Comparison of ENCODE assay signal across 18 cellular contexts in the genomic region with DNA sequence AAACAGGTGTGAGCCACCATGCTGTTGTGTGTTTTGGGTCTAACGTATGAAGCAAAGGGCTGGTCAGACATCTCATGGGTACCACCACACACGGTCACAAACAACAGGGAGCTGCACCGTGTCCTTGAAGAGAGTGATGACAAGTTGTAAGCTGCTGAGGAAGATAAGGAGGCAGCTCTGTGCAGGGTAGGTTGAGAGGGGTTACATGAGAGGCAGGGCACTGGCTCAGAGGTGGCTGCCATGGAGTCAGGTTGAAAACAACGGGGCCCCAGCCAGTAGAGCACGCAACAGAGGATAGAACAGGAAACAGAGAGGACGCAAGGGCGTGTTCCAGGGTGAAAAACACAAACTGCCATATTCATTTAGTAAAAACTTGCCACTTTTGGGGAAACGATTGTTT. TPM values are rescaled to one million over a fixed set of nuclear protein-coding genes. Genes with fewer than 3 reads are reported as not detected.
DNase-seq lines count a peak whose midpoint lies in the region; ATAC-seq and TF ChIP-seq lines count a peak whose summit lies in the region.
"Had no signal": no experiment of that assay in that cellular context is flagged by ENCODE, and none has a peak within 500 bp of the region (broad histone marks: within the 10 kb centered on the region; RNA-seq: fewer than 3 reads in every experiment).

No MANE protein-coding gene starts in this region.

- H3K4me3 Mint-ChIP-seq in CD4-positive, CD25-positive, alpha-beta regulatory T cell: peak overlapping the region in 3 of 4 donors; percentile 17 to 72 (median 31)
- no peak overlapping the region for H3K4me3 Mint-ChIP-seq in activated naive CD4-positive, alpha-beta T cell treated with anti-CD3 and anti-CD28 coated beads, Interleukin-2, amount 50 U/mL, for 24 hours
- H3K4me3 Mint-ChIP-seq: nephron had no signal

- no peak overlapping the region for H3K4me3 ChIP-seq in CD4-positive, CD25-positive, alpha-beta regulatory T cell (ENCODE audit: low read depth, low read length)
- H3K4me3 ChIP-seq in GM12865 (ENCODE audit: low read depth, low read length) (no peak overlapping the region), lower lobe of right lung (no peak overlapping the region)
- H3K4me3 ChIP-seq: esophagus squamous epithelium, prostate gland, spleen, thoracic aorta had no signal

- intact Hi-C loops in lower lobe of right lung (cut with DNase I): no loop called here

- no peak overlapping the region for H3K27ac ChIP-seq in CD4-positive, CD25-positive, alpha-beta regulatory T cell (ENCODE audit: insufficient read depth, low read length, poor library complexity, severe bottlenecking)
- H3K27ac ChIP-seq in lower lobe of right lung: no peak overlapping the region
- H3K27ac ChIP-seq: esophagus squamous epithelium, prostate gland, spleen, thoracic aorta had no signal

- H3K27me3 ChIP-seq in CD4-positive, CD25-positive, alpha-beta regulatory T cell (ENCODE audit: control insufficient read depth, insufficient read depth, low read length): no peaks in the 10 kb centered on the region
- H3K27me3 ChIP-seq in lower lobe of right lung (ENCODE audit: low read depth): no peaks in the 10 kb centered on the region
- H3K27me3 ChIP-seq: esophagus squamous epithelium had no signal

- H3K9me3 Mint-ChIP-seq in CD4-positive, CD25-positive, alpha-beta regulatory T cell: no peaks in the 10 kb centered on the region
- H3K9me3 Mint-ChIP-seq in activated naive CD4-positive, alpha-beta T cell treated with anti-CD3 and anti-CD28 coated beads, Interleukin-2, amount 50 U/mL, for 24 hours: no peaks in the 10 kb centered on the region
- H3K9me3 Mint-ChIP-seq: nephron had no signal

- TF ChIP-seq CTCF in GM12865 (IDR thresholded peaks at IDR 0.05; ENCODE audit: insufficient read depth, low read depth, low read length, missing control alignments) (no peak), lower lobe of right lung (IDR thresholded peaks at IDR 0.05) (no peak)

- no peaks in the 10 kb centered on the region for H3K9me3 ChIP-seq in CD4-positive, CD25-positive, alpha-beta regulatory T cell (ENCODE audit: control insufficient read depth in 2 of 2, low read length in 2 of 2)
- H3K9me3 ChIP-seq in lower lobe of right lung: no peaks in the 10 kb centered on the region
- H3K9me3 ChIP-seq: esophagus squamous epithelium, prostate gland, spleen, thoracic aorta had no signal

- H3K27ac Mint-ChIP-seq in CD4-positive, CD25-positive, alpha-beta regulatory T cell: peak overlapping the region in 1 of 3 donors; percentile 68
- H3K27ac Mint-ChIP-seq in activated naive CD4-positive, alpha-beta T cell treated with anti-CD3 and anti-CD28 coated beads, Interleukin-2, amount 50 U/mL, for 24 hours: peak overlapping the region; percentile 56
- H3K27ac Mint-ChIP-seq: nephron had no signal

- no peaks in the 10 kb centered on the region for H3K36me3 Mint-ChIP-seq in CD4-positive, CD25-positive, alpha-beta regulatory T cell
- no peaks in the 10 kb centered on the region for H3K36me3 Mint-ChIP-seq in activated naive CD4-positive, alpha-beta T cell treated with anti-CD3 and anti-CD28 coated beads, Interleukin-2, amount 50 U/mL, for 24 hours

- no peaks in the 10 kb centered on the region for H3K27me3 Mint-ChIP-seq in CD4-positive, CD25-positive, alpha-beta regulatory T cell
- no peaks in the 10 kb centered on the region for H3K27me3 Mint-ChIP-seq in activated naive CD4-positive, alpha-beta T cell treated with anti-CD3 and anti-CD28 coated beads, Interleukin-2, amount 50 U/mL, for 24 hours

- no peaks in the 10 kb centered on the region for H3K36me3 ChIP-seq in CD4-positive, CD25-positive, alpha-beta regulatory T cell (ENCODE audit: control insufficient read depth, insufficient read depth, low read length)
- H3K36me3 ChIP-seq in lower lobe of right lung: no peaks in the 10 kb centered on the region
- H3K36me3 ChIP-seq: esophagus squamous epithelium, prostate gland, spleen, thoracic aorta had no signal

- ATAC-seq in CD4-positive, CD25-positive, alpha-beta regulatory T cell (ENCODE audit: low read depth in 2 of 2): peak; percentile 62 to 66
- ATAC-seq in lower lobe of right lung: peak; percentile 20 to 47

- DNase-seq in CD4-positive, CD25-positive, alpha-beta regulatory T cell: peak in 1 of 3 donors; percentile 70
- peak; percentile 29 for DNase-seq in GM12865 (ENCODE audit: low read depth)
- DNase-seq in lower lobe of right lung: peak; percentile 28
- no peak for DNase-seq in SW480 (ENCODE audit: low spot score)
- no peak for DNase-seq in AML-193 (lab: John Stamatoyannopoulos, UW)
- no peak for DNase-seq in LoVo (ENCODE audit: low spot score)
- DNase-seq: esophagus squamous epithelium; KG1; NCI-H2081 treated with DMSO at 0.1 percent for 48 hours; NCI-H510A treated with DMSO at 0.1 percent for 48 hours; spleen; stimulated activated CD8-positive, alpha-beta memory T cell treated with anti-CD3 and anti-CD28 coated beads, Interleukin-4, amount 100 ng/mL, for 48 hours had no signal

- peaks cover 12% of the 10 kb centered on the region for H3K4me1 ChIP-seq in CD4-positive, CD25-positive, alpha-beta regulatory T cell (ENCODE audit: control insufficient read depth, insufficient read depth, low read length, poor library complexity, severe bottlenecking)
- H3K4me1 ChIP-seq in lower lobe of right lung: no peaks in the 10 kb centered on the region
- H3K4me1 ChIP-seq: prostate gland had no signal

- peaks cover 3 to 13% (median 6%) of the 10 kb centered on the region in 4 donors for H3K4me1 Mint-ChIP-seq in CD4-positive, CD25-positive, alpha-beta regulatory T cell
- peaks cover 10% of the 10 kb centered on the region for H3K4me1 Mint-ChIP-seq in activated naive CD4-positive, alpha-beta T cell treated with anti-CD3 and anti-CD28 coated beads, Interleukin-2, amount 50 U/mL, for 24 hours
- H3K4me1 Mint-ChIP-seq: nephron had no signal

RNA-seq across cellular contexts. Expression of a gene that starts 52.2 kb away (rescaled TPM):
- 0.15 TPM for total RNA-seq in CD4-positive, CD25-positive, alpha-beta regulatory T cell
- polyA plus RNA-seq in CD4-positive, CD25-positive, alpha-beta regulatory T cell: under 1 TPM in 2 of 4 donors, not detected in 2; 0.11 to 0.14 TPM
- total RNA-seq in lower lobe of right lung: not detected
- total RNA-seq: esophagus squamous epithelium, lung microvascular endothelial cell, RPMI7951, spleen had no signal

Comparison
In these comparisons a context has a peak if more than half of its experiments do, and no peak if none do; other contexts are left out.
1. DNase-seq: peak in GM12865 (single experiment) and lower lobe of right lung (single experiment); none in SW480 (single experiment), AML-193 (0 of 2) and LoVo (single experiment).